Comparison of ENCODE assay signal across 1 cellular context in the genomic region with DNA sequence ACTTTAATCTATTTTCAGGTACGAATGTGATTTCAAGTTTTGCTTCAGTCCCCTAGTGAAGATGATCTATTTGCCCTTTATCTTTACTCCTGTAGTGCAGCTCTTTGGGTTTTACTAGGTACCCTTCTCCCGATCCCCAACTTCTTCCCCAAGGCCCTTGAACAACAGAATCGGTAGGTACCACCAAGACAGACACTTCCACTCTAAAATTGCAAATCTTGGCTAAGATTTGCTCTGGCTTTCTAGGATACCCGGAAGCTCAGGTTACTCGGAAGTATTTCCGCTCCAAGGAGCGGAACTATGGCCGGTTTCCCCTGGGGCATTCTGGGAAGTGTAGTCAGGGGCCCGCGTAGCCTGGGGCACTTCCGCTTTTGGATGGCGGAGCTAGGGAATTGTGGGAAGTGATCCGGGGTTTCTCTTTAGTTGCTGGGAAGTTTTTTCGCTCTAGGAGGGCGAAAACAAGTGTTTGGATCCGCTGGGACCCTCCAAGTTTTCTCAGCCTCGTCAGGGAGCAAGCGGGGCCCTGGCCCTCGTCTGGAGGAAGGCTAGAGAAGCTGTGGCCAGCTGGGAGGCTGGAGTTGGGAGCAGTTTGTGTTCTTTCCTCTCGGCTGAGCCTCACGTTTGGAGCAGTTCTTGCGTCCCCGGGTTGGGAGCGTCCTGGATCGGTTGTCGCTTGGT.
TF ChIP-seq lines count a peak whose summit lies in the region.

No MANE protein-coding gene starts in this region.

TF ChIP-seq in HepG2, 621 proteins besides CTCF, POLR2A, EP300 and RAD21 (continues in another document):
- TF ChIP-seq ARID2 (CRISPR knock-in tag; IDR thresholded peaks at IDR 0.05; ENCODE audit: borderline replicate concordance) (no peak), RBM39 (IDR thresholded peaks at IDR 0.05; ENCODE audit: low read depth, low read length, poor library complexity, severe bottlenecking) (no peak), ZNF143 (CRISPR knock-in tag; IDR thresholded peaks at IDR 0.05) (peak; percentile 98), MEIS2 (CRISPR knock-in tag; IDR thresholded peaks at IDR 0.05) (0 out of 2 replicates have a peak, but pooled peaks have one; percentile 26), ZBTB3 (CRISPR knock-in tag; IDR thresholded peaks at IDR 0.05; ENCODE audit: borderline replicate concordance, low read depth) (no peak), GTF3A (CRISPR knock-in tag; conservative IDR thresholded peaks at IDR 0.05) (0 out of 2 replicates have a peak, but pooled peaks have one; percentile 37), ZMYM4 (CRISPR knock-in tag; IDR thresholded peaks at IDR 0.05) (peak; percentile 61; the same call in 1 of the 2 replicates), CENPX (CRISPR knock-in tag; IDR thresholded peaks at IDR 0.05) (no peak), ZNF746 (CRISPR knock-in tag; IDR thresholded peaks at IDR 0.05) (no peak), ISL2 (CRISPR knock-in tag; IDR thresholded peaks at IDR 0.05) (0 out of 2 replicates have a peak, but pooled peaks have one; percentile 21), ZNF766 (CRISPR knock-in tag; IDR thresholded peaks at IDR 0.05; ENCODE audit: borderline replicate concordance) (peak; percentile 75; the same call in 1 of the 2 replicates), ZFP36L2 (CRISPR knock-in tag; IDR thresholded peaks at IDR 0.05) (no peak), SNRNP70 (IDR thresholded peaks at IDR 0.05; ENCODE audit: low read depth, low read length) (no peak), ZNF510 (CRISPR knock-in tag; IDR thresholded peaks at IDR 0.05; ENCODE audit: low read depth) (0 out of 2 replicates have a peak, but pooled peaks have one; percentile 27), CREB1 (IDR thresholded peaks at IDR 0.05) (no peak), CREB1 (CRISPR knock-in tag; IDR thresholded peaks at IDR 0.05) (peak; percentile 85), RFXAP (CRISPR knock-in tag; IDR thresholded peaks at IDR 0.05; ENCODE audit: borderline replicate concordance) (0 out of 2 replicates have a peak, but pooled peaks have one; percentile 49), ZNF253 (CRISPR knock-in tag; IDR thresholded peaks at IDR 0.05; ENCODE audit: borderline replicate concordance) (no peak), ZNF34 (CRISPR knock-in tag; IDR thresholded peaks at IDR 0.05; ENCODE audit: borderline replicate concordance) (0 out of 2 replicates have a peak, but pooled peaks have one; percentile 63), ZNF256 (CRISPR knock-in tag; conservative IDR thresholded peaks at IDR 0.05) (no peak), AGO2 (optimal IDR thresholded peaks at IDR 0.05; ENCODE audit: low read depth, low read length) (no peak), MZF1 (CRISPR knock-in tag; IDR thresholded peaks at IDR 0.05; ENCODE audit: borderline replicate concordance) (no peak), ZNF558 (CRISPR knock-in tag; IDR thresholded peaks at IDR 0.05; ENCODE audit: borderline replicate concordance) (no peak), HES4 (CRISPR knock-in tag; IDR thresholded peaks at IDR 0.05; ENCODE audit: borderline replicate concordance) (no peak), TCF12 (IDR thresholded peaks at IDR 0.05) (no peak), TCF12 (CRISPR knock-in tag; IDR thresholded peaks at IDR 0.05) (0 out of 2 replicates have a peak, but pooled peaks have one; percentile 68), ZNF891 (CRISPR knock-in tag; IDR thresholded peaks at IDR 0.05) (0 out of 2 replicates have a peak, but pooled peaks have one; percentile 22), TAF1 (CRISPR knock-in tag; IDR thresholded peaks at IDR 0.05) (peak; percentile 49; the same call in 1 of the 2 replicates), FOXO1 (CRISPR knock-in tag; IDR thresholded peaks at IDR 0.05) (no peak), BRCA1 (CRISPR knock-in tag; IDR thresholded peaks at IDR 0.05) (no peak), ZSCAN31 (CRISPR knock-in tag; IDR thresholded peaks at IDR 0.05; ENCODE audit: low read depth) (0 out of 2 replicates have a peak, but pooled peaks have one; percentile 34), ELF1 (CRISPR knock-in tag; IDR thresholded peaks at IDR 0.05) (peak; percentile 99), GATAD1 (CRISPR knock-in tag; IDR thresholded peaks at IDR 0.05) (peak; percentile 81), ZNF879 (CRISPR knock-in tag; IDR thresholded peaks at IDR 0.05) (no peak), MIER3 (CRISPR knock-in tag; IDR thresholded peaks at IDR 0.05; ENCODE audit: borderline replicate concordance) (peak; percentile 84; the same call in 1 of the 2 replicates), NFE2 (CRISPR knock-in tag; IDR thresholded peaks at IDR 0.05) (no peak), ETV5 (CRISPR knock-in tag; IDR thresholded peaks at IDR 0.05; ENCODE audit: borderline replicate concordance) (peak; percentile 69; the same call in 1 of the 2 replicates), TEAD2 (CRISPR knock-in tag; IDR thresholded peaks at IDR 0.05) (no peak), RARG (CRISPR knock-in tag; IDR thresholded peaks at IDR 0.05; ENCODE audit: low read depth) (0 out of 2 replicates have a peak, but pooled peaks have one; percentile 54), CBX1 (IDR thresholded peaks at IDR 0.05; ENCODE audit: low read depth) (peak; percentile 59)
- TF ChIP-seq, protein P1, sequence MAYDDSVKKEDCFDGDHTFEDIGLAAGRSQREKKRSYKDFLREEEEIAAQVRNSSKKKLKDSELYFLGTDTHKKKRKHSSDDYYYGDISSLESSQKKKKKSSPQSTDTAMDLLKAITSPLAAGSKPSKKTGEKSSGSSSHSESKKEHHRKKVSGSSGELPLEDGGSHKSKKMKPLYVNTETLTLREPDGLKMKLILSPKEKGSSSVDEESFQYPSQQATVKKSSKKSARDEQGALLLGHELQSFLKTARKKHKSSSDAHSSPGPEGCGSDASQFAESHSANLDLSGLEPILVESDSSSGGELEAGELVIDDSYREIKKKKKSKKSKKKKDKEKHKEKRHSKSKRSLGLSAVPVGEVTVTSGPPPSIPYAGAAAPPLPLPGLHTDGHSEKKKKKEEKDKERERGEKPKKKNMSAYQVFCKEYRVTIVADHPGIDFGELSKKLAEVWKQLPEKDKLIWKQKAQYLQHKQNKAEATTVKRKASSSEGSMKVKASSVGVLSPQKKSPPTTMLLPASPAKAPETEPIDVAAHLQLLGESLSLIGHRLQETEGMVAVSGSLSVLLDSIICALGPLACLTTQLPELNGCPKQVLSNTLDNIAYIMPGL (CRISPR knock-in tag; IDR thresholded peaks at IDR 0.05; ENCODE audit: borderline replicate concordance in 1 of 2, low read depth in 1 of 2): peak in 1 of 2 experiments; percentile 53; a peak in 1 of 4 replicates
- TF ChIP-seq, protein P2, sequence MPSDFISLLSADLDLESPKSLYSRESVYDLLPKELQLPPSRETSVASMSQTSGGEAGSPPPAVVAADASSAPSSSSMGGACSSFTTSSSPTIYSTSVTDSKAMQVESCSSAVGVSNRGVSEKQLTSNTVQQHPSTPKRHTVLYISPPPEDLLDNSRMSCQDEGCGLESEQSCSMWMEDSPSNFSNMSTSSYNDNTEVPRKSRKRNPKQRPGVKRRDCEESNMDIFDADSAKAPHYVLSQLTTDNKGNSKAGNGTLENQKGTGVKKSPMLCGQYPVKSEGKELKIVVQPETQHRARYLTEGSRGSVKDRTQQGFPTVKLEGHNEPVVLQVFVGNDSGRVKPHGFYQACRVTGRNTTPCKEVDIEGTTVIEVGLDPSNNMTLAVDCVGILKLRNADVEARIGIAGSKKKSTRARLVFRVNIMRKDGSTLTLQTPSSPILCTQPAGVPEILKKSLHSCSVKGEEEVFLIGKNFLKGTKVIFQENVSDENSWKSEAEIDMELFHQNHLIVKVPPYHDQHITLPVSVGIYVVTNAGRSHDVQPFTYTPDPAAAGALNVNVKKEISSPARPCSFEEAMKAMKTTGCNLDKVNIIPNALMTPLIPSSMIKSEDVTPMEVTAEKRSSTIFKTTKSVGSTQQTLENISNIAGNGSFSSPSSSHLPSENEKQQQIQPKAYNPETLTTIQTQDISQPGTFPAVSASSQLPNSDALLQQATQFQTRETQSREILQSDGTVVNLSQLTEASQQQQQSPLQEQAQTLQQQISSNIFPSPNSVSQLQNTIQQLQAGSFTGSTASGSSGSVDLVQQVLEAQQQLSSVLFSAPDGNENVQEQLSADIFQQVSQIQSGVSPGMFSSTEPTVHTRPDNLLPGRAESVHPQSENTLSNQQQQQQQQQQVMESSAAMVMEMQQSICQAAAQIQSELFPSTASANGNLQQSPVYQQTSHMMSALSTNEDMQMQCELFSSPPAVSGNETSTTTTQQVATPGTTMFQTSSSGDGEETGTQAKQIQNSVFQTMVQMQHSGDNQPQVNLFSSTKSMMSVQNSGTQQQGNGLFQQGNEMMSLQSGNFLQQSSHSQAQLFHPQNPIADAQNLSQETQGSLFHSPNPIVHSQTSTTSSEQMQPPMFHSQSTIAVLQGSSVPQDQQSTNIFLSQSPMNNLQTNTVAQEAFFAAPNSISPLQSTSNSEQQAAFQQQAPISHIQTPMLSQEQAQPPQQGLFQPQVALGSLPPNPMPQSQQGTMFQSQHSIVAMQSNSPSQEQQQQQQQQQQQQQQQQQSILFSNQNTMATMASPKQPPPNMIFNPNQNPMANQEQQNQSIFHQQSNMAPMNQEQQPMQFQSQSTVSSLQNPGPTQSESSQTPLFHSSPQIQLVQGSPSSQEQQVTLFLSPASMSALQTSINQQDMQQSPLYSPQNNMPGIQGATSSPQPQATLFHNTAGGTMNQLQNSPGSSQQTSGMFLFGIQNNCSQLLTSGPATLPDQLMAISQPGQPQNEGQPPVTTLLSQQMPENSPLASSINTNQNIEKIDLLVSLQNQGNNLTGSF (CRISPR knock-in tag; IDR thresholded peaks at IDR 0.05): no peak
- TF ChIP-seq, protein P3, sequence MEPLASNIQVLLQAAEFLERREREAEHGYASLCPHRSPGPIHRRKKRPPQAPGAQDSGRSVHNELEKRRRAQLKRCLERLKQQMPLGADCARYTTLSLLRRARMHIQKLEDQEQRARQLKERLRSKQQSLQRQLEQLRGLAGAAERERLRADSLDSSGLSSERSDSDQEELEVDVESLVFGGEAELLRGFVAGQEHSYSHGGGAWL (CRISPR knock-in tag; IDR thresholded peaks at IDR 0.05): peak; percentile 38; the same call in 1 of the 2 replicates
- TF ChIP-seq, protein P4, sequence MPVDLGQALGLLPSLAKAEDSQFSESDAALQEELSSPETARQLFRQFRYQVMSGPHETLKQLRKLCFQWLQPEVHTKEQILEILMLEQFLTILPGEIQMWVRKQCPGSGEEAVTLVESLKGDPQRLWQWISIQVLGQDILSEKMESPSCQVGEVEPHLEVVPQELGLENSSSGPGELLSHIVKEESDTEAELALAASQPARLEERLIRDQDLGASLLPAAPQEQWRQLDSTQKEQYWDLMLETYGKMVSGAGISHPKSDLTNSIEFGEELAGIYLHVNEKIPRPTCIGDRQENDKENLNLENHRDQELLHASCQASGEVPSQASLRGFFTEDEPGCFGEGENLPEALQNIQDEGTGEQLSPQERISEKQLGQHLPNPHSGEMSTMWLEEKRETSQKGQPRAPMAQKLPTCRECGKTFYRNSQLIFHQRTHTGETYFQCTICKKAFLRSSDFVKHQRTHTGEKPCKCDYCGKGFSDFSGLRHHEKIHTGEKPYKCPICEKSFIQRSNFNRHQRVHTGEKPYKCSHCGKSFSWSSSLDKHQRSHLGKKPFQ (CRISPR knock-in tag; IDR thresholded peaks at IDR 0.05; ENCODE audit: insufficient replicate concordance): no peak
- TF ChIP-seq, protein P5, sequence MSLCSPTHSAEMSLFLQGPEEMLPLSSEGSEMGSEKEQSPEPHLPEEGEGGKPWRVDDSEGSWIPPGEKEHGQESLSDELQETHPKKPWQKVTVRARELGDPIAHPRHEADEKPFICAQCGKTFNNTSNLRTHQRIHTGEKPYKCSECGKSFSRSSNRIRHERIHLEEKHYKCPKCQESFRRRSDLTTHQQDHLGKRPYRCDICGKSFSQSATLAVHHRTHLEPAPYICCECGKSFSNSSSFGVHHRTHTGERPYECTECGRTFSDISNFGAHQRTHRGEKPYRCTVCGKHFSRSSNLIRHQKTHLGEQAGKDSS (CRISPR knock-in tag; IDR thresholded peaks at IDR 0.05; ENCODE audit: borderline replicate concordance, low read depth): peak; percentile 73; the same call in 1 of the 2 replicates
- TF ChIP-seq, protein P6, sequence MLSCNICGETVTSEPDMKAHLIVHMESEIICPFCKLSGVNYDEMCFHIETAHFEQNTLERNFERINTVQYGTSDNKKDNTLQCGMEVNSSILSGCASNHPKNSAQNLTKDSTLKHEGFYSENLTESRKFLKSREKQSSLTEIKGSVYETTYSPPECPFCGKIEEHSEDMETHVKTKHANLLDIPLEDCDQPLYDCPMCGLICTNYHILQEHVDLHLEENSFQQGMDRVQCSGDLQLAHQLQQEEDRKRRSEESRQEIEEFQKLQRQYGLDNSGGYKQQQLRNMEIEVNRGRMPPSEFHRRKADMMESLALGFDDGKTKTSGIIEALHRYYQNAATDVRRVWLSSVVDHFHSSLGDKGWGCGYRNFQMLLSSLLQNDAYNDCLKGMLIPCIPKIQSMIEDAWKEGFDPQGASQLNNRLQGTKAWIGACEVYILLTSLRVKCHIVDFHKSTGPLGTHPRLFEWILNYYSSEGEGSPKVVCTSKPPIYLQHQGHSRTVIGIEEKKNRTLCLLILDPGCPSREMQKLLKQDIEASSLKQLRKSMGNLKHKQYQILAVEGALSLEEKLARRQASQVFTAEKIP (CRISPR knock-in tag; IDR thresholded peaks at IDR 0.05; ENCODE audit: borderline replicate concordance): no peak
- TF ChIP-seq, protein P7, sequence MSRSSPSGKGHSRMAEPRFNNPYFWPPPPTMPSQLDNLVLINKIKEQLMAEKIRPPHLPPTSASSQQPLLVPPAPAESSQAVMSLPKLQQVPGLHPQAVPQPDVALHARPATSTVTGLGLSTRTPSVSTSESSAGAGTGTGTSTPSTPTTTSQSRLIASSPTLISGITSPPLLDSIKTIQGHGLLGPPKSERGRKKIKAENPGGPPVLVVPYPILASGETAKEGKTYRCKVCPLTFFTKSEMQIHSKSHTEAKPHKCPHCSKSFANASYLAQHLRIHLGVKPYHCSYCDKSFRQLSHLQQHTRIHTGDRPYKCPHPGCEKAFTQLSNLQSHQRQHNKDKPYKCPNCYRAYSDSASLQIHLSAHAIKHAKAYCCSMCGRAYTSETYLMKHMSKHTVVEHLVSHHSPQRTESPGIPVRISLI (CRISPR knock-in tag; IDR thresholded peaks at IDR 0.05; ENCODE audit: borderline replicate concordance): peak; percentile 69
- TF ChIP-seq, protein P8, sequence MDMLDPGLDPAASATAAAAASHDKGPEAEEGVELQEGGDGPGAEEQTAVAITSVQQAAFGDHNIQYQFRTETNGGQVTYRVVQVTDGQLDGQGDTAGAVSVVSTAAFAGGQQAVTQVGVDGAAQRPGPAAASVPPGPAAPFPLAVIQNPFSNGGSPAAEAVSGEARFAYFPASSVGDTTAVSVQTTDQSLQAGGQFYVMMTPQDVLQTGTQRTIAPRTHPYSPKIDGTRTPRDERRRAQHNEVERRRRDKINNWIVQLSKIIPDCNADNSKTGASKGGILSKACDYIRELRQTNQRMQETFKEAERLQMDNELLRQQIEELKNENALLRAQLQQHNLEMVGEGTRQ (IDR thresholded peaks at IDR 0.05; ENCODE audit: low read depth, low read length): no peak
- TF ChIP-seq, protein P8 (CRISPR knock-in tag; IDR thresholded peaks at IDR 0.05; ENCODE audit: borderline replicate concordance): no peak
